ENCODE assay signal across 6 cellular contexts in genomic region chr11:65353900-65354264, GRCh38. TPM values are rescaled to one million over a fixed set of nuclear protein-coding genes. Genes with fewer than 3 reads are reported as not detected.
DNase-seq lines count a peak whose midpoint lies in the region; ATAC-seq, FAIRE-seq and TF ChIP-seq lines count a peak whose summit lies in the region.

No MANE protein-coding gene starts in this region.

- no peaks in the 10 kb centered on the region for H3K27me3 ChIP-seq in effector memory CD4-positive, alpha-beta T cell (replicated peaks; ENCODE audit: control insufficient read depth, insufficient read depth, low read length, poor library complexity, severe bottlenecking)
- H3K27me3 ChIP-seq in psoas muscle (ENCODE audit: insufficient read depth in 3 of 3, low read length in 2 of 3), result no peaks in the 10 kb centered on the region

- no peaks in the 10 kb centered on the region for H3K9me3 ChIP-seq in effector memory CD4-positive, alpha-beta T cell (ENCODE audit: control insufficient read depth, low read length)
- H3K9me3 ChIP-seq in psoas muscle, result no peaks in the 10 kb centered on the region

- H3K27ac ChIP-seq in effector memory CD4-positive, alpha-beta T cell (ENCODE audit: insufficient read depth, low read length, poor library complexity, severe bottlenecking), result peak overlapping the region; percentile 35
- H3K27ac ChIP-seq in psoas muscle, result peak overlapping the region; percentile 62

- H3K36me3 ChIP-seq in effector memory CD4-positive, alpha-beta T cell (ENCODE audit: control insufficient read depth, insufficient read depth, low read length), result peaks cover 29% of the 10 kb centered on the region
- H3K36me3 ChIP-seq in psoas muscle (ENCODE audit: insufficient read depth in 1 of 2, low read depth in 1 of 2), result peaks cover 4 to 44% of the 10 kb centered on the region in 2 donors

- H3K4me3 ChIP-seq in NB4 (ENCODE audit: low read depth, low read length) (peak overlapping the region; percentile 48), psoas muscle (peak overlapping the region; percentile 77)
- peak overlapping the region; percentile 39 for H3K4me3 ChIP-seq in effector memory CD4-positive, alpha-beta T cell (ENCODE audit: insufficient read depth, low read depth, low read length, poor library complexity, severe bottlenecking)

- intact Hi-C loops in psoas muscle (cut with DNase I), result no loop called here

- no peak for TF ChIP-seq POLR2A in NB4 (IDR thresholded peaks at IDR 0.05; ENCODE audit: extremely low read depth, insufficient read length)

- ATAC-seq in psoas muscle, result peak in 1 of 4 donors; percentile 30

- DNase-seq in NB4 (ENCODE audit: low read depth) (no peak), psoas muscle (no peak), D721Med (ENCODE audit: insufficient read length, low spot score) (no peak), urothelium cell line (ENCODE audit: low spot score) (no peak), DMS153 treated with DMSO at 0.1 percent for 48 hours (lab: John Stamatoyannopoulos, UW; ENCODE audit: unreplicated experiment) (no peak)
- DNase-seq in effector memory CD4-positive, alpha-beta T cell, result no peak

- H3K4me1 ChIP-seq in effector memory CD4-positive, alpha-beta T cell (ENCODE audit: control insufficient read depth, insufficient read depth, low read length, poor library complexity, severe bottlenecking), result peaks cover 10% of the 10 kb centered on the region
- peaks cover 31% of the 10 kb centered on the region for H3K4me1 ChIP-seq in psoas muscle

- WGBS in psoas muscle, 3 donors, result 8 to 14% (median 9%) methylated on average over 16 of the region's 16 CpGs

- FAIRE-seq in D721Med (lab: Jason Lieb, UNC) (no peak), urothelium cell line (lab: Jason Lieb, UNC) (no peak)

- TF ChIP-seq CTCF in NB4 (IDR thresholded peaks at IDR 0.05; ENCODE audit: low read depth, low read length) (no peak), psoas muscle (IDR thresholded peaks at IDR 0.05) (no peak), D721Med (IDR thresholded peaks at IDR 0.05; ENCODE audit: insufficient read depth, missing control alignments) (no peak)

RNA-seq across cellular contexts. Expression of gene TIGD3, which starts 0.7 kb away (rescaled TPM):
- under 1 TPM in 1 of 4 donors, not detected in 3; 0.25 TPM for total RNA-seq in psoas muscle
- polyA plus RNA-seq in psoas muscle, result under 1 TPM; 0.05 to 0.09 (median 0.08) TPM

RNA-seq across cellular contexts. Expression of gene DPF2, which starts 20.2 kb away (rescaled TPM):
- total RNA-seq in psoas muscle, result 10 to 100 TPM; 26.5 to 43.8 (median 40.6) TPM
- polyA plus RNA-seq in psoas muscle, result 10 to 100 TPM; 24.8 to 39.2 (median 29.7) TPM

RNA-seq across cellular contexts. Expression of gene SLC25A45, which starts 28.6 kb away (rescaled TPM):
- total RNA-seq in psoas muscle, result 1 to 10 TPM; 5.7 to 8.8 (median 7.2) TPM
- 10 to 100 TPM in 1 of 3 donors, 1 to 10 TPM in 2; 3.7 to 18.5 (median 6.1) TPM for polyA plus RNA-seq in psoas muscle

RNA-seq across cellular contexts. Expression of gene FRMD8, which starts 32.6 kb away (rescaled TPM):
- 10 to 100 TPM in 3 of 4 donors, 1 to 10 TPM in 1; 7.4 to 27.7 (median 13.9) TPM for total RNA-seq in psoas muscle
- 10 to 100 TPM; 10.6 to 20.8 (median 12.9) TPM for polyA plus RNA-seq in psoas muscle

RNA-seq across cellular contexts. Expression of gene CDC42EP2, which starts 39.2 kb away (rescaled TPM):
- total RNA-seq in psoas muscle, result 1 to 10 TPM; 4.9 to 7.3 (median 6.8) TPM
- polyA plus RNA-seq in psoas muscle, result 1 to 10 TPM; 2.7 to 5.9 (median 3.3) TPM
